1 cellular context compared by ENCODE assay signal in the genomic region with DNA sequence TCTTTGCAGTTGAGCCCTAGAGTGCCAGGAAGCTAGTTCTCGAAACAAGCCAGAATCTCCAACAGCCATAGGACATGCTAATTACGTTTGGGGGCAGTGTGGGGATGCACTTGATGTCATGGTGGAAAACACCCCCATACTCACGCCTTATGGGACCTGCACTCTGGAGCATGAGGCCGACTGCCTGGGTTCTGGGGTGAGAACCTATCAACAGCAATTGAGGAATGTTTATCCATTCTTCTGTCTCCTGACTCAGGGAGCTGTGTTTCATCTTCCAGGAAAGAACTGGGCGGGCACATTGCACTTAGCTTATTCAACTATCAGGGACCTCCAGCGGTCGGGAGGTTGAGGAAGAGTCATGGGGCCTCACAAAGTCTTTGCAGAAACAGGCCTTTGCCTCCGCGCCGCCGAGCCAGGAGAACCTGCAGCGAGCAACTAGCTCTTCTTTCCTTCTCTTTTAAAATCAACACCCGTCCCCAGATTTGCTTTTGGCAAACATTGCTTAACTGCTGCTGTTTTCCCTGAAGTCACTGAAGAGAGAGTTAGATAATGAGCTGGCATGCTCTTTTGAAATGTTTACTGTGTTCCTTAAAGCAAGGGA.
A peak's percentile ranks its signal among the peaks of the same experiment; 100 is the strongest.
TF ChIP-seq lines count a peak whose summit lies in the region.

No MANE protein-coding gene starts in this region.

TF ChIP-seq in HepG2, 621 proteins besides CTCF, POLR2A, EP300 and RAD21 (continued from another document and continues in another):
- TF ChIP-seq, protein P1, sequence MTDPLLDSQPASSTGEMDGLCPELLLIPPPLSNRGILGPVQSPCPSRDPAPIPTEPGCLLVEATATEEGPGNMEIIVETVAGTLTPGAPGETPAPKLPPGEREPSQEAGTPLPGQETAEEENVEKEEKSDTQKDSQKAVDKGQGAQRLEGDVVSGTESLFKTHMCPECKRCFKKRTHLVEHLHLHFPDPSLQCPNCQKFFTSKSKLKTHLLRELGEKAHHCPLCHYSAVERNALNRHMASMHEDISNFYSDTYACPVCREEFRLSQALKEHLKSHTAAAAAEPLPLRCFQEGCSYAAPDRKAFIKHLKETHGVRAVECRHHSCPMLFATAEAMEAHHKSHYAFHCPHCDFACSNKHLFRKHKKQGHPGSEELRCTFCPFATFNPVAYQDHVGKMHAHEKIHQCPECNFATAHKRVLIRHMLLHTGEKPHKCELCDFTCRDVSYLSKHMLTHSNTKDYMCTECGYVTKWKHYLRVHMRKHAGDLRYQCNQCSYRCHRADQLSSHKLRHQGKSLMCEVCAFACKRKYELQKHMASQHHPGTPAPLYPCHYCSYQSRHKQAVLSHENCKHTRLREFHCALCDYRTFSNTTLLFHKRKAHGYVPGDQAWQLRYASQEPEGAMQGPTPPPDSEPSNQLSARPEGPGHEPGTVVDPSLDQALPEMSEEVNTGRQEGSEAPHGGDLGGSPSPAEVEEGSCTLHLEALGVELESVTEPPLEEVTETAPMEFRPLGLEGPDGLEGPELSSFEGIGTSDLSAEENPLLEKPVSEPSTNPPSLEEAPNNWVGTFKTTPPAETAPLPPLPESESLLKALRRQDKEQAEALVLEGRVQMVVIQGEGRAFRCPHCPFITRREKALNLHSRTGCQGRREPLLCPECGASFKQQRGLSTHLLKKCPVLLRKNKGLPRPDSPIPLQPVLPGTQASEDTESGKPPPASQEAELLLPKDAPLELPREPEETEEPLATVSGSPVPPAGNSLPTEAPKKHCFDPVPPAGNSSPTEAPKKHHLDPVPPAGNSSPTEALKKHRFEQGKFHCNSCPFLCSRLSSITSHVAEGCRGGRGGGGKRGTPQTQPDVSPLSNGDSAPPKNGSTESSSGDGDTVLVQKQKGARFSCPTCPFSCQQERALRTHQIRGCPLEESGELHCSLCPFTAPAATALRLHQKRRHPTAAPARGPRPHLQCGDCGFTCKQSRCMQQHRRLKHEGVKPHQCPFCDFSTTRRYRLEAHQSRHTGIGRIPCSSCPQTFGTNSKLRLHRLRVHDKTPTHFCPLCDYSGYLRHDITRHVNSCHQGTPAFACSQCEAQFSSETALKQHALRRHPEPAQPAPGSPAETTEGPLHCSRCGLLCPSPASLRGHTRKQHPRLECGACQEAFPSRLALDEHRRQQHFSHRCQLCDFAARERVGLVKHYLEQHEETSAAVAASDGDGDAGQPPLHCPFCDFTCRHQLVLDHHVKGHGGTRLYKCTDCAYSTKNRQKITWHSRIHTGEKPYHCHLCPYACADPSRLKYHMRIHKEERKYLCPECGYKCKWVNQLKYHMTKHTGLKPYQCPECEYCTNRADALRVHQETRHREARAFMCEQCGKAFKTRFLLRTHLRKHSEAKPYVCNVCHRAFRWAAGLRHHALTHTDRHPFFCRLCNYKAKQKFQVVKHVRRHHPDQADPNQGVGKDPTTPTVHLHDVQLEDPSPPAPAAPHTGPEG (CRISPR knock-in tag; IDR thresholded peaks at IDR 0.05): no peak
- TF ChIP-seq CAMTA2 (CRISPR knock-in tag; IDR thresholded peaks at IDR 0.05; ENCODE audit: borderline replicate concordance): no peak
- TF ChIP-seq, protein P2, sequence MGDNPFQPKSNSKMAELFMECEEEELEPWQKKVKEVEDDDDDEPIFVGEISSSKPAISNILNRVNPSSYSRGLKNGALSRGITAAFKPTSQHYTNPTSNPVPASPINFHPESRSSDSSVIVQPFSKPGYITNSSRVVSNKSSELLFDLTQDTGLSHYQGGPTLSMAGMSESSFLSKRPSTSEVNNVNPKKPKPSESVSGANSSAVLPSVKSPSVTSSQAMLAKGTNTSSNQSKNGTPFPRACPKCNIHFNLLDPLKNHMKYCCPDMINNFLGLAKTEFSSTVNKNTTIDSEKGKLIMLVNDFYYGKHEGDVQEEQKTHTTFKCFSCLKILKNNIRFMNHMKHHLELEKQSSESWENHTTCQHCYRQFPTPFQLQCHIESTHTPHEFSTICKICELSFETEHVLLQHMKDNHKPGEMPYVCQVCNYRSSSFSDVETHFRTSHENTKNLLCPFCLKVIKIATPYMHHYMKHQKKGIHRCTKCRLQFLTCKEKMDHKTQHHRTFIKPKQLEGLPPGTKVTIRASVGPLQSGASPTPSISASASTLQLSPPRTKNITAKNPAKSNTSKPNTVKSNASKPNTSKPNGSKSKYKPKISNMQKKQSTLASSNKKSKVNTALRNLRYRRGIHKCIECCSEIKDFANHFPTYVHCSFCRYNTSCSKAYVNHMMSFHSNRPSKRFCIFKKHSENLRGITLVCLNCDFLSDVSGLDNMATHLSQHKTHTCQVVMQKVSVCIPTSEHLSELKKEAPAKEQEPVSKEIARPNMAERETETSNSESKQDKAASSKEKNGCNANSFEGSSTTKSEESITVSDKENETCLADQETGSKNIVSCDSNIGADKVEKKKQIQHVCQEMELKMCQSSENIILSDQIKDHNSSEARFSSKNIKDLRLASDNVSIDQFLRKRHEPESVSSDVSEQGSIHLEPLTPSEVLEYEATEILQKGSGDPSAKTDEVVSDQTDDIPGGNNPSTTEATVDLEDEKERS (CRISPR knock-in tag; IDR thresholded peaks at IDR 0.05): 0 out of 2 replicates have a peak, but pooled peaks have one; percentile 40
- TF ChIP-seq ZNF780A (CRISPR knock-in tag; IDR thresholded peaks at IDR 0.05): no peak
- TF ChIP-seq ZNF121 (CRISPR knock-in tag; IDR thresholded peaks at IDR 0.05): no peak
- TF ChIP-seq, protein P3, sequence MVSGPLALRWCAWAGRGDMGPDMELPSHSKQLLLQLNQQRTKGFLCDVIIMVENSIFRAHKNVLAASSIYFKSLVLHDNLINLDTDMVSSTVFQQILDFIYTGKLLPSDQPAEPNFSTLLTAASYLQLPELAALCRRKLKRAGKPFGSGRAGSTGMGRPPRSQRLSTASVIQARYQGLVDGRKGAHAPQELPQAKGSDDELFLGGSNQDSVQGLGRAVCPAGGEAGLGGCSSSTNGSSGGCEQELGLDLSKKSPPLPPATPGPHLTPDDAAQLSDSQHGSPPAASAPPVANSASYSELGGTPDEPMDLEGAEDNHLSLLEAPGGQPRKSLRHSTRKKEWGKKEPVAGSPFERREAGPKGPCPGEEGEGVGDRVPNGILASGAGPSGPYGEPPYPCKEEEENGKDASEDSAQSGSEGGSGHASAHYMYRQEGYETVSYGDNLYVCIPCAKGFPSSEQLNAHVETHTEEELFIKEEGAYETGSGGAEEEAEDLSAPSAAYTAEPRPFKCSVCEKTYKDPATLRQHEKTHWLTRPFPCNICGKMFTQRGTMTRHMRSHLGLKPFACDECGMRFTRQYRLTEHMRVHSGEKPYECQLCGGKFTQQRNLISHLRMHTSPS (CRISPR knock-in tag; IDR thresholded peaks at IDR 0.05; ENCODE audit: low read depth): no peak
- TF ChIP-seq XRCC5 (optimal IDR thresholded peaks at IDR 0.05; ENCODE audit: low read length): no peak
- TF ChIP-seq ARNTL (CRISPR knock-in tag; IDR thresholded peaks at IDR 0.05): no peak
- no peak for TF ChIP-seq JARID2 (CRISPR knock-in tag; IDR thresholded peaks at IDR 0.05; ENCODE audit: insufficient replicate concordance)
- TF ChIP-seq, protein P4, sequence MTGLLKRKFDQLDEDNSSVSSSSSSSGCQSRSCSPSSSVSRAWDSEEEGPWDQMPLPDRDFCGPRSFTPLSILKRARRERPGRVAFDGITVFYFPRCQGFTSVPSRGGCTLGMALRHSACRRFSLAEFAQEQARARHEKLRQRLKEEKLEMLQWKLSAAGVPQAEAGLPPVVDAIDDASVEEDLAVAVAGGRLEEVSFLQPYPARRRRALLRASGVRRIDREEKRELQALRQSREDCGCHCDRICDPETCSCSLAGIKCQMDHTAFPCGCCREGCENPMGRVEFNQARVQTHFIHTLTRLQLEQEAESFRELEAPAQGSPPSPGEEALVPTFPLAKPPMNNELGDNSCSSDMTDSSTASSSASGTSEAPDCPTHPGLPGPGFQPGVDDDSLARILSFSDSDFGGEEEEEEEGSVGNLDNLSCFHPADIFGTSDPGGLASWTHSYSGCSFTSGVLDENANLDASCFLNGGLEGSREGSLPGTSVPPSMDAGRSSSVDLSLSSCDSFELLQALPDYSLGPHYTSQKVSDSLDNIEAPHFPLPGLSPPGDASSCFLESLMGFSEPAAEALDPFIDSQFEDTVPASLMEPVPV (CRISPR knock-in tag; IDR thresholded peaks at IDR 0.05): no peak
- no peak for TF ChIP-seq ETV5 (CRISPR knock-in tag; IDR thresholded peaks at IDR 0.05; ENCODE audit: borderline replicate concordance)
- TF ChIP-seq FOXA1 (IDR thresholded peaks at IDR 0.05): no peak
- peak; percentile 91 for TF ChIP-seq FOXA1 (CRISPR knock-in tag; IDR thresholded peaks at IDR 0.05)
- peak; percentile 14; the same call in 1 of the 2 replicates for TF ChIP-seq ZNF263 (CRISPR knock-in tag; IDR thresholded peaks at IDR 0.05)
- no peak; the same call in 1 of the 2 replicates for TF ChIP-seq KDM3A (CRISPR knock-in tag; IDR thresholded peaks at IDR 0.05; ENCODE audit: low read depth)
- TF ChIP-seq, protein P5, sequence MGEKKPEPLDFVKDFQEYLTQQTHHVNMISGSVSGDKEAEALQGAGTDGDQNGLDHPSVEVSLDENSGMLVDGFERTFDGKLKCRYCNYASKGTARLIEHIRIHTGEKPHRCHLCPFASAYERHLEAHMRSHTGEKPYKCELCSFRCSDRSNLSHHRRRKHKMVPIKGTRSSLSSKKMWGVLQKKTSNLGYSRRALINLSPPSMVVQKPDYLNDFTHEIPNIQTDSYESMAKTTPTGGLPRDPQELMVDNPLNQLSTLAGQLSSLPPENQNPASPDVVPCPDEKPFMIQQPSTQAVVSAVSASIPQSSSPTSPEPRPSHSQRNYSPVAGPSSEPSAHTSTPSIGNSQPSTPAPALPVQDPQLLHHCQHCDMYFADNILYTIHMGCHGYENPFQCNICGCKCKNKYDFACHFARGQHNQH (CRISPR knock-in tag; IDR thresholded peaks at IDR 0.05): peak; percentile 56
- no peak for TF ChIP-seq ZNF530 (CRISPR knock-in tag; IDR thresholded peaks at IDR 0.05; ENCODE audit: low read depth)
- TF ChIP-seq ZNF709 (CRISPR knock-in tag; IDR thresholded peaks at IDR 0.05): no peak
- TF ChIP-seq ZSCAN25 (CRISPR knock-in tag; IDR thresholded peaks at IDR 0.05): no peak
- TF ChIP-seq ZNF552 (CRISPR knock-in tag; IDR thresholded peaks at IDR 0.05; ENCODE audit: borderline replicate concordance): no peak
- TF ChIP-seq ZNF160 (CRISPR knock-in tag; IDR thresholded peaks at IDR 0.05): no peak
- no peak for TF ChIP-seq ZFP36 (IDR thresholded peaks at IDR 0.05; ENCODE audit: borderline replicate concordance, low read depth, low read length, partially characterized antibody)
- peak; percentile 46 for TF ChIP-seq HDAC1 (CRISPR knock-in tag; IDR thresholded peaks at IDR 0.05)
- TF ChIP-seq, protein P6, sequence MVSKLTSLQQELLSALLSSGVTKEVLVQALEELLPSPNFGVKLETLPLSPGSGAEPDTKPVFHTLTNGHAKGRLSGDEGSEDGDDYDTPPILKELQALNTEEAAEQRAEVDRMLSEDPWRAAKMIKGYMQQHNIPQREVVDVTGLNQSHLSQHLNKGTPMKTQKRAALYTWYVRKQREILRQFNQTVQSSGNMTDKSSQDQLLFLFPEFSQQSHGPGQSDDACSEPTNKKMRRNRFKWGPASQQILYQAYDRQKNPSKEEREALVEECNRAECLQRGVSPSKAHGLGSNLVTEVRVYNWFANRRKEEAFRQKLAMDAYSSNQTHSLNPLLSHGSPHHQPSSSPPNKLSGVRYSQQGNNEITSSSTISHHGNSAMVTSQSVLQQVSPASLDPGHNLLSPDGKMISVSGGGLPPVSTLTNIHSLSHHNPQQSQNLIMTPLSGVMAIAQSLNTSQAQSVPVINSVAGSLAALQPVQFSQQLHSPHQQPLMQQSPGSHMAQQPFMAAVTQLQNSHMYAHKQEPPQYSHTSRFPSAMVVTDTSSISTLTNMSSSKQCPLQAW (CRISPR knock-in tag; IDR thresholded peaks at IDR 0.05): peak; percentile 56
- no peak for TF ChIP-seq ZNF180 (CRISPR knock-in tag; IDR thresholded peaks at IDR 0.05; ENCODE audit: borderline replicate concordance, low read depth)
- no peak for TF ChIP-seq ZNF75D (CRISPR knock-in tag; IDR thresholded peaks at IDR 0.05; ENCODE audit: borderline replicate concordance)
- no peak for TF ChIP-seq ARNT (IDR thresholded peaks at IDR 0.05)
- TF ChIP-seq, protein P7, sequence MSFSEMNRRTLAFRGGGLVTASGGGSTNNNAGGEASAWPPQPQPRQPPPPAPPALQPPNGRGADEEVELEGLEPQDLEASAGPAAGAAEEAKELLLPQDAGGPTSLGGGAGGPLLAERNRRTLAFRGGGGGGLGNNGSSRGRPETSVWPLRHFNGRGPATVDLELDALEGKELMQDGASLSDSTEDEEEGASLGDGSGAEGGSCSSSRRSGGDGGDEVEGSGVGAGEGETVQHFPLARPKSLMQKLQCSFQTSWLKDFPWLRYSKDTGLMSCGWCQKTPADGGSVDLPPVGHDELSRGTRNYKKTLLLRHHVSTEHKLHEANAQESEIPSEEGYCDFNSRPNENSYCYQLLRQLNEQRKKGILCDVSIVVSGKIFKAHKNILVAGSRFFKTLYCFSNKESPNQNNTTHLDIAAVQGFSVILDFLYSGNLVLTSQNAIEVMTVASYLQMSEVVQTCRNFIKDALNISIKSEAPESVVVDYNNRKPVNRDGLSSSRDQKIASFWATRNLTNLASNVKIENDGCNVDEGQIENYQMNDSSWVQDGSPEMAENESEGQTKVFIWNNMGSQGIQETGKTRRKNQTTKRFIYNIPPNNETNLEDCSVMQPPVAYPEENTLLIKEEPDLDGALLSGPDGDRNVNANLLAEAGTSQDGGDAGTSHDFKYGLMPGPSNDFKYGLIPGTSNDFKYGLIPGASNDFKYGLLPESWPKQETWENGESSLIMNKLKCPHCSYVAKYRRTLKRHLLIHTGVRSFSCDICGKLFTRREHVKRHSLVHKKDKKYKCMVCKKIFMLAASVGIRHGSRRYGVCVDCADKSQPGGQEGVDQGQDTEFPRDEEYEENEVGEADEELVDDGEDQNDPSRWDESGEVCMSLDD (CRISPR knock-in tag; IDR thresholded peaks at IDR 0.05; ENCODE audit: borderline replicate concordance): 0 out of 2 replicates have a peak, but pooled peaks have one; percentile 31
- TF ChIP-seq NFYC (CRISPR knock-in tag; IDR thresholded peaks at IDR 0.05): no peak
- peak; percentile 28; the same call in 1 of the 2 replicates for TF ChIP-seq YEATS4 (CRISPR knock-in tag; IDR thresholded peaks at IDR 0.05; ENCODE audit: borderline replicate concordance)
- TF ChIP-seq, protein P8, sequence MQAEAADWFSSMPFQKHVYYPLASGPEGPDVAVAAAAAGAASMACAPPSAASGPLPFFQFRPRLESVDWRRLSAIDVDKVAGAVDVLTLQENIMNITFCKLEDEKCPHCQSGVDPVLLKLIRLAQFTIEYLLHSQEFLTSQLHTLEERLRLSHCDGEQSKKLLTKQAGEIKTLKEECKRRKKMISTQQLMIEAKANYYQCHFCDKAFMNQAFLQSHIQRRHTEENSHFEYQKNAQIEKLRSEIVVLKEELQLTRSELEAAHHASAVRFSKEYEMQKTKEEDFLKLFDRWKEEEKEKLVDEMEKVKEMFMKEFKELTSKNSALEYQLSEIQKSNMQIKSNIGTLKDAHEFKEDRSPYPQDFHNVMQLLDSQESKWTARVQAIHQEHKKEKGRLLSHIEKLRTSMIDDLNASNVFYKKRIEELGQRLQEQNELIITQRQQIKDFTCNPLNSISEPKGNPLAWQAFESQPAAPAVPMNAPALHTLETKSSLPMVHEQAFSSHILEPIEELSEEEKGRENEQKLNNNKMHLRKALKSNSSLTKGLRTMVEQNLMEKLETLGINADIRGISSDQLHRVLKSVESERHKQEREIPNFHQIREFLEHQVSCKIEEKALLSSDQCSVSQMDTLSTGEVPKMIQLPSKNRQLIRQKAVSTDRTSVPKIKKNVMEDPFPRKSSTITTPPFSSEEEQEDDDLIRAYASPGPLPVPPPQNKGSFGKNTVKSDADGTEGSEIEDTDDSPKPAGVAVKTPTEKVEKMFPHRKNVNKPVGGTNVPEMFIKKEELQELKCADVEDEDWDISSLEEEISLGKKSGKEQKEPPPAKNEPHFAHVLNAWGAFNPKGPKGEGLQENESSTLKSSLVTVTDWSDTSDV (CRISPR knock-in tag; IDR thresholded peaks at IDR 0.05): no peak
- TF ChIP-seq ZFP82 (CRISPR knock-in tag; IDR thresholded peaks at IDR 0.05; ENCODE audit: borderline replicate concordance): no peak
- no peak for TF ChIP-seq HIVEP1 (CRISPR knock-in tag; IDR thresholded peaks at IDR 0.05)
- peak; percentile 93 for TF ChIP-seq CEBPB (IDR thresholded peaks at IDR 0.05; ENCODE audit: borderline replicate concordance, low read depth, low read length)
- no peak for TF ChIP-seq SYNCRIP (IDR thresholded peaks at IDR 0.05; ENCODE audit: insufficient read depth, low read depth, low read length)
